Comparison of ENCODE assay signal across 1 cellular context in the genomic region with DNA sequence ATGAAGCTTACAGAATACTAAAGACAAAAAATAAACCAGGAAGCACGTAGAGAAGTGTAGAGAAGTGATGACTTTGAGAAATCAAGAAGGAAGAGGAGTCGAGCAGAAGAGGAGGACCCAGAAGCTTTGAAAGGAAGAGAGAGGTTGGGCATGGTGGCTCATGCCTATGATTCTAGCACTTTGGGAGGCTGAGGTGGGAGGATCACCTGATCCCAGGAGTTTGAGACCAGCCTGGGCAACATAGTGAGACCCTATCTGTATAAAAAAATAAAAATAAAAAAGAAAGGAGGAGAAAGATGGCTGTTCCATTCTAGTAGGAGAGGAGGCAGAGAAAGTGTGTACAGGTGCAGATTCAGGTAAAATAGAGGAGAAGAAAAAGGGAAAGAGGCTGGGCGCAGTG.
TF ChIP-seq lines count a peak whose summit lies in the region.

No MANE protein-coding gene starts in this region.

TF ChIP-seq in liver, 16 proteins besides CTCF, POLR2A, EP300 and RAD21 (continued from another document):
- TF ChIP-seq REST (IDR thresholded peaks at IDR 0.05) (no peak), SP1 (IDR thresholded peaks at IDR 0.05) (no peak)
TF ChIP-seq in liver: peak in this region for 0.
